Comparison of ENCODE assay signal across 17 cellular contexts in genomic region chr12:92085040-92085439, GRCh38.
DNase-seq lines count a peak whose midpoint lies in the region; ATAC-seq and TF ChIP-seq lines count a peak whose summit lies in the region.
"Had no signal": no experiment of that assay in that cellular context is flagged by ENCODE, and none has a peak within 500 bp of the region (broad histone marks: within the 10 kb centered on the region; RNA-seq: fewer than 3 reads in every experiment).

No MANE protein-coding gene starts in this region.

- peaks cover 8% of the 10 kb centered on the region for H3K36me3 Mint-ChIP-seq in central memory CD8-positive, alpha-beta T cell (ENCODE audit: insufficient read depth)
- H3K36me3 Mint-ChIP-seq: WTC11 had no signal

- no peak overlapping the region for H3K27ac Mint-ChIP-seq in central memory CD8-positive, alpha-beta T cell (ENCODE audit: low read depth)
- H3K27ac Mint-ChIP-seq: IgD-negative memory B cell, WTC11 had no signal

- no peaks in the 10 kb centered on the region for H3K27me3 Mint-ChIP-seq in central memory CD8-positive, alpha-beta T cell
- H3K27me3 Mint-ChIP-seq: IgD-negative memory B cell had no signal

- no peaks in the 10 kb centered on the region for H3K9me3 Mint-ChIP-seq in central memory CD8-positive, alpha-beta T cell
- H3K9me3 Mint-ChIP-seq: IgD-negative memory B cell, WTC11 had no signal

- H3K4me1 Mint-ChIP-seq in central memory CD8-positive, alpha-beta T cell = peaks cover 22% of the 10 kb centered on the region

- H3K27ac ChIP-seq in 22Rv1 (peak overlapping the region; percentile 48), caudate nucleus (ENCODE audit: low read depth, low read length) (no peak overlapping the region)
- H3K27ac ChIP-seq: epithelial cell of prostate, Peyer's patch had no signal

- H3K4me3 Mint-ChIP-seq in central memory CD8-positive, alpha-beta T cell = no peak overlapping the region
- H3K4me3 Mint-ChIP-seq: IgD-negative memory B cell, WTC11 had no signal

- DNase-seq in central memory CD8-positive, alpha-beta T cell (ENCODE audit: low spot score in 2 of 2) = no peak
- DNase-seq in DMS 273 treated with DMSO at 0.1 percent for 48 hours (lab: John Stamatoyannopoulos, UW) (no peak), caudate nucleus (lab: John Stamatoyannopoulos, UW) (no peak), HCEC 1CT (no peak), HK-2 (ENCODE audit: unreplicated experiment) (no peak)
- DNase-seq: activated T-cell treated with anti-CD3 and anti-CD28 coated beads for 4 hours, amniotic stem cell, head of caudate nucleus, NCI-H1092, Peyer's patch, SW 1271 had no signal

- peak; percentile 42 for ATAC-seq in GM19467 (IDR thresholded peaks at IDR 0.05; ENCODE audit: unreplicated experiment)
- ATAC-seq in HG03342 (IDR thresholded peaks at IDR 0.05; ENCODE audit: unreplicated experiment) = peak; percentile 71
- ATAC-seq in central memory CD8-positive, alpha-beta T cell (replicated peaks; ENCODE audit: extremely low read depth, poor library complexity, severe bottlenecking) = peak; percentile 40
- ATAC-seq: WTC11 had no signal

- no peak for TF ChIP-seq CTCF in 22Rv1 (IDR thresholded peaks at IDR 0.05)
